30 cellular contexts compared by ENCODE assay signal in genomic region chr6:34576286-34576955, GRCh38. TPM values are rescaled to one million over a fixed set of nuclear protein-coding genes. Genes with fewer than 3 reads are reported as not detected.
A peak's percentile ranks its signal among the peaks of the same experiment; 100 is the strongest.
DNase-seq lines count a peak whose midpoint lies in the region; ATAC-seq and TF ChIP-seq lines count a peak whose summit lies in the region.
"Had no signal": no experiment of that assay in that cellular context is flagged by ENCODE, and none has a peak within 500 bp of the region (broad histone marks: within the 10 kb centered on the region; RNA-seq: fewer than 3 reads in every experiment).

No MANE protein-coding gene starts in this region.

- no peak overlapping the region for H3K4me3 Mint-ChIP-seq in activated CD4-positive, alpha-beta T cell treated with anti-CD3 and anti-CD28 coated beads, Interleukin-2, amount 10 ng/mL, durations not matched to agents 7 days and 5 days
- H3K4me3 Mint-ChIP-seq in endodermal cell, result no peak overlapping the region
- H3K4me3 Mint-ChIP-seq: activated CD4-positive, alpha-beta memory T cell treated with anti-CD3 and anti-CD28 coated beads, Interleukin-2, amount 10 ng/mL, durations not matched to agents 7 days and 5 days; activated naive CD8-positive, alpha-beta T cell; natural killer cell treated with Interleukin-12 subunit alpha and Interleukin-12 subunit beta and Interleukin-15 and Interleukin-18, amount 100 ng/mL, for 72 hours had no signal

- TF ChIP-seq CTCF in endodermal cell (conservative IDR thresholded peaks at IDR 0.05), result no peak

- peak overlapping the region; percentile 36 for H3K27ac Mint-ChIP-seq in activated CD4-positive, alpha-beta T cell treated with anti-CD3 and anti-CD28 coated beads, Interleukin-2, amount 10 ng/mL, durations not matched to agents 7 days and 5 days
- peak overlapping the region; percentile 40 for H3K27ac Mint-ChIP-seq in endodermal cell
- H3K27ac Mint-ChIP-seq: activated CD4-positive, alpha-beta memory T cell treated with anti-CD3 and anti-CD28 coated beads, Interleukin-2, amount 10 ng/mL, durations not matched to agents 7 days and 5 days; activated naive CD8-positive, alpha-beta T cell; CD8-positive, alpha-beta memory T cell; natural killer cell treated with Interleukin-12 subunit alpha and Interleukin-12 subunit beta and Interleukin-15 and Interleukin-18, amount 100 ng/mL, for 72 hours had no signal

- H3K9me3 ChIP-seq in endodermal cell (ENCODE audit: control insufficient read depth, low read length), result no peaks in the 10 kb centered on the region
- H3K9me3 ChIP-seq: pancreas, right atrium auricular region, tibial artery had no signal

- no peak for ATAC-seq in left ventricle myocardium superior
- ATAC-seq in HG03342 (IDR thresholded peaks at IDR 0.05; ENCODE audit: unreplicated experiment), result no peak
- no peak for ATAC-seq in HG02642 (IDR thresholded peaks at IDR 0.05; ENCODE audit: poor library complexity, unreplicated experiment)
- ATAC-seq: activated CD4-positive, CD25-positive, alpha-beta regulatory T cell treated with anti-CD3 and anti-CD28 coated beads, Interleukin-2, amount 50 U/mL, for 24 hours; HCT116; natural killer cell treated with Interleukin-12 subunit alpha and Interleukin-12 subunit beta and Interleukin-15 and Interleukin-18, amount 100 ng/mL, for 72 hours; pancreas had no signal

- intact Hi-C loops in posterior vena cava (cut with DNase I) (no loop called here), left ventricle myocardium superior (cut with micrococcal nuclease) (no loop called here)

- no peak overlapping the region for H3K9ac ChIP-seq in endodermal cell (ENCODE audit: extremely low read depth, low read length, poor library complexity, severe bottlenecking)

- H3K27me3 Mint-ChIP-seq in activated CD4-positive, alpha-beta T cell treated with anti-CD3 and anti-CD28 coated beads, Interleukin-2, amount 10 ng/mL, durations not matched to agents 7 days and 5 days, result no peaks in the 10 kb centered on the region
- H3K27me3 Mint-ChIP-seq in endodermal cell (ENCODE audit: insufficient read depth), result no peaks in the 10 kb centered on the region
- H3K27me3 Mint-ChIP-seq: activated CD4-positive, alpha-beta memory T cell treated with anti-CD3 and anti-CD28 coated beads, Interleukin-2, amount 10 ng/mL, durations not matched to agents 7 days and 5 days; activated naive CD8-positive, alpha-beta T cell; natural killer cell treated with Interleukin-12 subunit alpha and Interleukin-12 subunit beta and Interleukin-15 and Interleukin-18, amount 100 ng/mL, for 72 hours had no signal

- no peaks in the 10 kb centered on the region for H3K9me3 Mint-ChIP-seq in activated CD4-positive, alpha-beta T cell treated with anti-CD3 and anti-CD28 coated beads, Interleukin-2, amount 10 ng/mL, durations not matched to agents 7 days and 5 days
- H3K9me3 Mint-ChIP-seq in endodermal cell, result no peaks in the 10 kb centered on the region
- H3K9me3 Mint-ChIP-seq: activated CD4-positive, alpha-beta memory T cell treated with anti-CD3 and anti-CD28 coated beads, Interleukin-2, amount 10 ng/mL, durations not matched to agents 7 days and 5 days; CD8-positive, alpha-beta memory T cell; natural killer cell treated with Interleukin-12 subunit alpha and Interleukin-12 subunit beta and Interleukin-15 and Interleukin-18, amount 100 ng/mL, for 72 hours had no signal

- no peak for DNase-seq in activated CD4-positive, alpha-beta T cell treated with anti-CD3 and anti-CD28 coated beads, Interleukin-2, amount 10 ng/mL, durations not matched to agents 7 days and 5 days
- no peak for DNase-seq in activated CD4-positive, alpha-beta T cell treated with anti-CD3 and anti-CD28 coated beads, Interleukin-2, amount 50 U/mL, for 48 hours
- DNase-seq in OCI-M1 (lab: John Stamatoyannopoulos, UW) (peak; percentile 67), endodermal cell (no peak), posterior vena cava (ENCODE audit: low spot score) (peak; percentile 80), left ventricle myocardium superior (no peak)
- DNase-seq: activated CD4-positive, alpha-beta memory T cell treated with anti-CD3 and anti-CD28 coated beads, Interleukin-2, amount 10 ng/mL, durations not matched to agents 7 days and 5 days; AML-193; central memory CD4-positive, alpha-beta T cell; DMS79; glutamatergic neuron; islet precursor cell; NCI-H1092; NCI-H1694 treated with DMSO at 0.1 percent for 48 hours; NCI-H2171; NCI-H510A; pancreas; stimulated activated CD4-positive, alpha-beta T cell treated with anti-CD3 and anti-CD28 coated beads, Interleukin-2, amount 100 ng/mL, for 24 hours; T-helper 1 cell; tibial artery had no signal

- no peak overlapping the region for H3K4me3 ChIP-seq in endodermal cell (ENCODE audit: low read length)
- H3K4me3 ChIP-seq: pancreas, right atrium auricular region, smooth muscle cell, tibial artery had no signal

- H3K36me3 Mint-ChIP-seq in activated CD4-positive, alpha-beta T cell treated with anti-CD3 and anti-CD28 coated beads, Interleukin-2, amount 10 ng/mL, durations not matched to agents 7 days and 5 days (ENCODE audit: low read depth), result no peaks in the 10 kb centered on the region
- peaks cover 3% of the 10 kb centered on the region for H3K36me3 Mint-ChIP-seq in endodermal cell (ENCODE audit: low read depth)
- H3K36me3 Mint-ChIP-seq: activated naive CD8-positive, alpha-beta T cell; CD8-positive, alpha-beta memory T cell; natural killer cell treated with Interleukin-12 subunit alpha and Interleukin-12 subunit beta and Interleukin-15 and Interleukin-18, amount 100 ng/mL, for 72 hours had no signal

- POLR2A ChIA-PET in activated CD4-positive, alpha-beta T cell treated with anti-CD3 and anti-CD28 coated beads, Interleukin-2, amount 10 ng/mL, durations not matched to agents 7 days and 5 days (lab: Charles Lee), result no interaction called here

- peaks cover 4% of the 10 kb centered on the region for H3K4me1 Mint-ChIP-seq in activated CD4-positive, alpha-beta T cell treated with anti-CD3 and anti-CD28 coated beads, Interleukin-2, amount 10 ng/mL, durations not matched to agents 7 days and 5 days
- H3K4me1 Mint-ChIP-seq in endodermal cell, result peaks cover 13% of the 10 kb centered on the region

- CTCF ChIA-PET in activated CD4-positive, alpha-beta T cell treated with anti-CD3 and anti-CD28 coated beads, Interleukin-2, amount 10 ng/mL, durations not matched to agents 7 days and 5 days (lab: Charles Lee), result no interaction called here

- 94 to 100% methylated on average over 3 to 18 of the region's 18 CpGs for WGBS in endodermal cell (ENCODE audit: insufficient coverage in 1 of 2, insufficient read length in 1 of 2), 2 experiments

- H3K4me1 ChIP-seq in endodermal cell (ENCODE audit: control insufficient read depth, insufficient read depth, low read length), result no peaks in the 10 kb centered on the region
- H3K4me1 ChIP-seq: pancreas, right atrium auricular region, tibial artery had no signal

- H3K27me3 ChIP-seq in endodermal cell (ENCODE audit: control insufficient read depth, insufficient read depth, low read length, poor library complexity, severe bottlenecking), result no peaks in the 10 kb centered on the region
- H3K27me3 ChIP-seq: pancreas, right atrium auricular region had no signal

- no peaks in the 10 kb centered on the region for H3K36me3 ChIP-seq in endodermal cell (ENCODE audit: control insufficient read depth, insufficient read depth, low read length)
- H3K36me3 ChIP-seq: pancreas, right atrium auricular region, tibial artery had no signal

- H3K27ac ChIP-seq in endodermal cell (ENCODE audit: low read depth, low read length), result no peak overlapping the region
- H3K27ac ChIP-seq: pancreas, right atrium auricular region, tibial artery had no signal

RNA-seq across cellular contexts. Expression of gene SPDEF, which starts 20.3 kb away (rescaled TPM):
- total RNA-seq in activated CD4-positive, alpha-beta T cell treated with anti-CD3 and anti-CD28 coated beads, Interleukin-2, amount 10 ng/mL, durations not matched to agents 7 days and 5 days, result not detected
- total RNA-seq in endodermal cell (1 to 10 TPM; 1.1 to 2.6 TPM), posterior vena cava (not detected), left ventricle myocardium superior (not detected)
- 0.57 TPM for polyA plus RNA-seq in endodermal cell (2013, experiment 1 of 2)
- 0.25 TPM for polyA plus RNA-seq in endodermal cell (2013, experiment 2 of 2)
- total RNA-seq: activated CD4-positive, alpha-beta memory T cell treated with anti-CD3 and anti-CD28 coated beads, Interleukin-2, amount 10 ng/mL, durations not matched to agents 7 days and 5 days; CD8-positive, alpha-beta memory T cell; natural killer cell treated with Interleukin-12 subunit alpha and Interleukin-12 subunit beta and Interleukin-15 and Interleukin-18, amount 100 ng/mL, for 72 hours; SK-MEL-5; smooth muscle cell had no signal
- polyA plus RNA-seq: CD8-positive, alpha-beta memory T cell had no signal

Comparison
In these comparisons a context has a peak if more than half of its experiments do, and no peak if none do; other contexts are left out.
1. DNase-seq: peak in OCI-M1 (single experiment) and posterior vena cava (single experiment); none in activated CD4-positive, alpha-beta T cell treated with anti-CD3 and anti-CD28 coated beads, Interleukin-2, amount 10 ng/mL, durations not matched to agents 7 days and 5 days (single experiment), activated CD4-positive, alpha-beta T cell treated with anti-CD3 and anti-CD28 coated beads, Interleukin-2, amount 50 U/mL, for 48 hours (0 of 2), endodermal cell (single experiment) and left ventricle myocardium superior (single experiment).